17 cellular contexts compared by ENCODE assay signal in genomic region chr11:82671451-82671850, GRCh38.
DNase-seq lines count a peak whose midpoint lies in the region; ATAC-seq, FAIRE-seq and TF ChIP-seq lines count a peak whose summit lies in the region.
"Had no signal": no experiment of that assay in that cellular context is flagged by ENCODE, and none has a peak within 500 bp of the region (broad histone marks: within the 10 kb centered on the region; RNA-seq: fewer than 3 reads in every experiment).

No MANE protein-coding gene starts in this region.

- no peaks in the 10 kb centered on the region for H3K4me1 ChIP-seq in kidney (ENCODE audit: control insufficient read depth in 1 of 2, insufficient read depth in 1 of 2, low read depth in 1 of 2, low read length in 2 of 2)
- H3K4me1 ChIP-seq: A549, BE2C had no signal

- no peak overlapping the region for H3K9ac ChIP-seq in kidney (ENCODE audit: low read length in 2 of 2)

- H3K9me3 ChIP-seq in kidney (ENCODE audit: control insufficient read depth in 1 of 2, low read length in 2 of 2) = no peaks in the 10 kb centered on the region
- H3K9me3 ChIP-seq: A549, BE2C, HAP-1 had no signal

- no peak overlapping the region for H3K4me3 ChIP-seq in epithelial cell of esophagus (ENCODE audit: low read length)
- no peak overlapping the region for H3K4me3 ChIP-seq in kidney (ENCODE audit: low read length in 2 of 2)
- H3K4me3 ChIP-seq: A549, HAP-1 had no signal

- DNase-seq in HS-5 (ENCODE audit: low read depth) = peak; percentile 28
- peak; percentile 60 for DNase-seq in epithelial cell of esophagus (ENCODE audit: low read depth)
- peak; percentile 50 for DNase-seq in kidney tubule cell (ENCODE audit: low spot score)
- DNase-seq in stimulated activated naive CD4-positive, alpha-beta T cell treated with Interleukin-2 at 50 U/mL for 16 hours (lab: John Stamatoyannopoulos, UW) = no peak
- no peak for DNase-seq in kidney
- DNase-seq: BE2C; CD4-positive, alpha-beta memory T cell; DND-41; GDM1 had no signal

- no peak overlapping the region for H3K27ac ChIP-seq in kidney (ENCODE audit: low read depth in 2 of 2, low read length in 2 of 2)
- H3K27ac ChIP-seq: A549, C4-2B had no signal

- TF ChIP-seq CTCF in epithelial cell of esophagus (IDR thresholded peaks at IDR 0.05; ENCODE audit: insufficient read depth, low read depth, low read length, missing control alignments) (no peak), kidney (IDR thresholded peaks at IDR 0.05; ENCODE audit: borderline replicate concordance, extremely low read depth, insufficient read depth) (no peak)

- no peak for FAIRE-seq in kidney (lab: Jason Lieb, UNC)
- FAIRE-seq: A549, GM12892, H1, HepG2, HTR-8/SVneo had no signal

- intact Hi-C loops in kidney (cut with DNase I) = no loop called here

- H3K36me3 ChIP-seq in kidney (ENCODE audit: control insufficient read depth in 1 of 2, insufficient read depth in 2 of 2, low read length in 2 of 2) = no peaks in the 10 kb centered on the region
- H3K36me3 ChIP-seq: BE2C, HAP-1 had no signal

- ATAC-seq in GM21447 (IDR thresholded peaks at IDR 0.05; ENCODE audit: unreplicated experiment) = no peak
- ATAC-seq: A549, HepG2 had no signal

Comparison
In these comparisons a context has a peak if more than half of its experiments do, and no peak if none do; other contexts are left out.
1. DNase-seq: peak in HS-5 (single experiment), epithelial cell of esophagus (single experiment) and kidney tubule cell (single experiment); none in stimulated activated naive CD4-positive, alpha-beta T cell treated with Interleukin-2 at 50 U/mL for 16 hours (single experiment) and kidney (single experiment).